Comparison of ENCODE assay signal across 8 cellular contexts in the genomic region with DNA sequence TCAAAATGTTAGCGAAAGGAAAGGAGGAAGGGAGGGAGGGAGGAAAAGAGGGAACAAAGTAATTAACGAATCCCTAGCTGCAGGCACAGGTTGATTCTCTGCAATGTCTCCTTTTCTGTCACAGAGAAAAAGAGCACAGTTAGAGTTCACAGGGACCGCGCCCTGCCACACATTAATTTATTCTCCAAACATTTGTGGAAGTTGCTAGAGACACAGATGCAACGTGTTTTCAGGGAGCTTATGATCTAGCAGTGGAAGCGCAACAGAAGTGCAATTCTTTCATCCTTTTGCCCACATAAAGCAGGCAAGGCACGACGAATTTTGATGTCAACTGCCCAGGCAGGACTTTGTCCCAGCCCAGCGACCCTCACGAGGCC.
DNase-seq lines count a peak whose midpoint lies in the region; ATAC-seq and TF ChIP-seq lines count a peak whose summit lies in the region.

No MANE protein-coding gene starts in this region.

- no peak for DNase-seq in CD14-positive monocyte (ENCODE audit: low spot score)
- no peak for DNase-seq in nephron progenitor cell
- DNase-seq in SIG-M5 (lab: John Stamatoyannopoulos, UW), result no peak
- no peak for DNase-seq in DMS79 (lab: John Stamatoyannopoulos, UW)

- H3K27ac Mint-ChIP-seq in CD14-positive monocyte (peak overlapping the region; percentile 14 to 82 (median 69)), IgD-negative memory B cell (peak overlapping the region in 1 of 3 donors; percentile 23), nephron progenitor cell (peak overlapping the region; percentile 13)
- peak overlapping the region; percentile 86 for H3K27ac Mint-ChIP-seq in dendritic cell treated with granulocyte-macrophage colony-stimulating factor and Interleukin-4, amounts not matched to agents 40 ng/mL and 50 ng/mL, for 4 days

- H3K27me3 Mint-ChIP-seq in CD14-positive monocyte (ENCODE audit: low read depth in 3 of 3), result no peaks in the 10 kb centered on the region
- H3K27me3 Mint-ChIP-seq in IgD-negative memory B cell, result peaks cover 2% of the 10 kb centered on the region
- no peaks in the 10 kb centered on the region for H3K27me3 Mint-ChIP-seq in dendritic cell treated with granulocyte-macrophage colony-stimulating factor and Interleukin-4, amounts not matched to agents 40 ng/mL and 50 ng/mL, for 4 days
- H3K27me3 Mint-ChIP-seq in nephron progenitor cell (ENCODE audit: low read depth, poor library complexity), result no peaks in the 10 kb centered on the region

- ATAC-seq in GM21360 (IDR thresholded peaks at IDR 0.05; ENCODE audit: unreplicated experiment), result no peak
- no peak for ATAC-seq in GM21367 (IDR thresholded peaks at IDR 0.05; ENCODE audit: unreplicated experiment)

- no peaks in the 10 kb centered on the region for H3K36me3 Mint-ChIP-seq in CD14-positive monocyte
- H3K36me3 Mint-ChIP-seq in IgD-negative memory B cell, result no peaks in the 10 kb centered on the region
- no peaks in the 10 kb centered on the region for H3K36me3 Mint-ChIP-seq in dendritic cell treated with granulocyte-macrophage colony-stimulating factor and Interleukin-4, amounts not matched to agents 40 ng/mL and 50 ng/mL, for 4 days (ENCODE audit: low read depth)
- no peaks in the 10 kb centered on the region for H3K36me3 Mint-ChIP-seq in nephron progenitor cell (ENCODE audit: low read depth)

- peaks cover 24% of the 10 kb centered on the region for H3K4me1 Mint-ChIP-seq in CD14-positive monocyte
- peaks cover 0 to 15% (median 5%) of the 10 kb centered on the region in 3 donors for H3K4me1 Mint-ChIP-seq in IgD-negative memory B cell
- peaks cover 29% of the 10 kb centered on the region for H3K4me1 Mint-ChIP-seq in dendritic cell treated with granulocyte-macrophage colony-stimulating factor and Interleukin-4, amounts not matched to agents 40 ng/mL and 50 ng/mL, for 4 days (ENCODE audit: low read depth)
- peaks cover 56% of the 10 kb centered on the region for H3K4me1 Mint-ChIP-seq in nephron progenitor cell

- H3K9me3 Mint-ChIP-seq in CD14-positive monocyte (no peaks in the 10 kb centered on the region), IgD-negative memory B cell (no peaks in the 10 kb centered on the region), nephron progenitor cell (no peaks in the 10 kb centered on the region)
- no peaks in the 10 kb centered on the region for H3K9me3 Mint-ChIP-seq in dendritic cell treated with granulocyte-macrophage colony-stimulating factor and Interleukin-4, amounts not matched to agents 40 ng/mL and 50 ng/mL, for 4 days

- intact Hi-C loops in CD14-positive monocyte (cut with micrococcal nuclease), result no loop called here
- intact Hi-C loops in dendritic cell treated with granulocyte-macrophage colony-stimulating factor and Interleukin-4, amounts not matched to agents 40 ng/mL and 50 ng/mL, for 4 days (cut with micrococcal nuclease), result no loop called here

- no peak for TF ChIP-seq CTCF in CD14-positive monocyte (IDR thresholded peaks at IDR 0.05)
- TF ChIP-seq CTCF in nephron progenitor cell (IDR thresholded peaks at IDR 0.05), result no peak

- H3K4me3 Mint-ChIP-seq in CD14-positive monocyte (peak overlapping the region; percentile 80 to 89), IgD-negative memory B cell (peak overlapping the region; percentile 78 to 95 (median 85)), nephron progenitor cell (peak overlapping the region; percentile 44)
- H3K4me3 Mint-ChIP-seq in dendritic cell treated with granulocyte-macrophage colony-stimulating factor and Interleukin-4, amounts not matched to agents 40 ng/mL and 50 ng/mL, for 4 days, result peak overlapping the region; percentile 72
